Comparison of ENCODE assay signal across 8 cellular contexts in the genomic region with DNA sequence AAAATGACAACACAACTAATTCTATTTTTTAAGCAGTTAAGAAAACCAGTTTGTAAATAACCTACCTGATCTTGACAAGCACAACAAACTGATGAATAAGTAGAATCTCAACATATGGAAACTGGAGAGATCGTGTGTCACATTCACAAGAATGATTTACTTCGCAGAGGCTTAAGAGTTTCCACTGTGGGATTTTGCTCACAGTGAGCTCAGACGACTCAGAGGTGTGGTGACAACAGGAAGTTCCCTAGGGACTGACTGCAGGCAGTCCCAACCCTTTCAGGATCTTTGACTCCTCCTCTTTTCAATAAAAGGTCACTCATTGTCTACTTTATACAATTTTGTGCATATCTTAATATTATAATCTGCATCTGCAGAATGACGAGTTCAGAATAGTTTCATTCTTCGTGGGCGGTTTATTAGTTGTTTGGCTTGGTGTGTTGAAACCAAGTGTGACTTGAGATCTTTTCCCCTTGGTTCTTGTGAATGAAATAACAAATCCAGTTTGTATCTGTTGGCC. TPM values are rescaled to one million over a fixed set of nuclear protein-coding genes. Genes with fewer than 3 reads are reported as not detected.
DNase-seq lines count a peak whose midpoint lies in the region; ATAC-seq lines count a peak whose summit lies in the region.

A gene (minus strand): TSS at position 231 of the 520 bp plus-strand sequence. CDS start 117 bp downstream, at position 114.

- peak; percentile 36 for DNase-seq in GM03348 (ENCODE audit: low spot score)
- DNase-seq in SW 1271 (lab: John Stamatoyannopoulos, UW): peak; percentile 75 to 90
- peak; percentile 82 for DNase-seq in kidney tubule cell (ENCODE audit: low spot score)
- no peak for DNase-seq in NCI-H1694 treated with DMSO at 0.1 percent for 48 hours (lab: John Stamatoyannopoulos, UW)
- no peak for DNase-seq in anterior cingulate cortex (lab: John Stamatoyannopoulos, UW)
- no peak for DNase-seq in occipital lobe (lab: John Stamatoyannopoulos, UW)

- ATAC-seq in GM19372 (IDR thresholded peaks at IDR 0.05; ENCODE audit: low read depth, unreplicated experiment) (peak; percentile 82), HG03378 (IDR thresholded peaks at IDR 0.05; ENCODE audit: unreplicated experiment) (peak; percentile 67)

RNA-seq across cellular contexts. Expression of the gene that starts here (rescaled TPM):
- total RNA-seq in occipital lobe: not detected

Comparison
In these comparisons a context has a peak if more than half of its experiments do, and no peak if none do; other contexts are left out.
1. DNase-seq: peak in GM03348 (single experiment), SW 1271 (2 of 2) and kidney tubule cell (single experiment); none in NCI-H1694 treated with DMSO at 0.1 percent for 48 hours (single experiment), anterior cingulate cortex (0 of 58) and occipital lobe (single experiment).